8 cellular contexts compared by ENCODE assay signal in the genomic region with DNA sequence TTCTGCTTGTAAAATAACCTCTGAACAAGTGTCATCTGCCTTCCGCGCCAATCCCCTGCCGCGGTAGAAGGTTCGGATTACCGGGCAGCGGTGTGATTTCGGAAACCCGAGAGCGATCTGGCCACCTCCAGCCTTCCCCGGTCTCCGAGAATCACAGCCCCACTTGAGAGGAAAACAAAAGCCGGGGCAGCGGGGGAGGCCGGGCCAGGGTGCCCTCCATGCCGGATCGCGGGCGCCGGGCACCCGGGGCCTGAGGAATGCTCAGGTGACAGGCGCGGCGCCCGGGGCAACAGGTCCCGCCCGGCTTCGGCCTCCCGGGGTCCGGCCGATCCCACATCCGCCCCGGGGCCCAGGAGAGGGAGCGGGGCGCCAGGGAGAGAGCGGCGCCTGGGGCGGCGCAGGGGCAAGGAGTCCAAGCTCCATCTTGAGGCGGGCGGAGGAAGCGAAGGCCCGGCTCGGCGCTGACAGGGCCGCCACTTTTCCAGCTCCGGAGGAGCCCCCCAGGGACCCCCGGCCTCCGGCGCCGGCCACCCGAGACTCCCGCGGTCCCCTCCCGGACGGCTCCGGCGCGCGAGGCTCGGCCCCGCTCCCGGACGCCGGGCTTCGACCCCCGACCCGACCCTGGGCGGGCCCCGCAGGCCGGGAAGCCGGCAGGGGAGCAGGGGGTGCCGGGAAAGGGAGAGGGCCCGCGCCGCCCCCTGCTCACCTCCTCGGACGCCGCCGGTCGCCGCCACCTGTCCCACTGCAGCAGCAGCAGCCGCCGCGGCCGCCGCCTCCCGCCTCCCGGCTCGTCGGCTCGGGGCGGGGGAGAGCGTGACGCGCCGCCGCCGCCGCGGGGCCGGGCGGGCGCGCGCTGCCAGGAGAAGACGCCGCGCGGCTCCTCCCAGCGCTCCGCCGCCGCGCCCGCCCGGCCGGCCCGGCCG. TPM values are rescaled to one million over a fixed set of nuclear protein-coding genes. Genes with fewer than 3 reads are reported as not detected.
A peak's percentile ranks its signal among the peaks of the same experiment; 100 is the strongest.
DNase-seq lines count a peak whose midpoint lies in the region; ATAC-seq, FAIRE-seq and TF ChIP-seq lines count a peak whose summit lies in the region.

A gene (minus strand): TSS at position 855 of the 923 bp plus-strand sequence. CDS start 42,217 bp downstream, outside the sequence.

- peak; percentile 39 for FAIRE-seq in GM19239 (lab: Jason Lieb, UNC)
- no peak for FAIRE-seq in frontal cortex (lab: Jason Lieb, UNC)

- peaks cover 10% of the 10 kb centered on the region for H3K36me3 Mint-ChIP-seq in CD4-positive, alpha-beta T cell (ENCODE audit: low read depth)

- POLR2A ChIA-PET in CD4-positive, alpha-beta T cell (lab: Charles Lee), result interaction anchor here (0.6 to 3.5 kb wide), 8 partner anchors 9 to 352 kb away, joined by 3 to 22 read pairs (median 6); a partner anchor contains a TSS

- WGBS in transverse colon (ENCODE audit: low coverage in 1 of 2), 2 donors, result 1% methylated on average over 25 of the region's 120 CpGs; no CpG with 5 or more reads in 1 of the 2 donors

- peak; percentile 34 to 69 (median 46) for DNase-seq in CD4-positive, alpha-beta T cell
- DNase-seq in GM19239 (ENCODE audit: insufficient read length, low spot score), result peak; percentile 58
- DNase-seq in RKO (ENCODE audit: low spot score), result peak; percentile 67
- peak; percentile 31 for DNase-seq in activated gamma-delta T cell treated with anti-CD3 and anti-CD28 coated beads, Interleukin-2, amount 50 U/mL, for 16 hours (ENCODE audit: low read depth)
- peak in 1 of 2 donors; percentile 71 for DNase-seq in frontal cortex (ENCODE audit: low spot score in 2 of 2)
- DNase-seq in transverse colon, result peak; percentile 70

- peaks cover 36% of the 10 kb centered on the region for H3K4me1 Mint-ChIP-seq in CD4-positive, alpha-beta T cell (ENCODE audit: low read depth)

- TF ChIP-seq POLR2A in transverse colon (IDR thresholded peaks at IDR 0.05), result peak; percentile 40

- TF ChIP-seq CTCF in CD4-positive, alpha-beta T cell (IDR thresholded peaks at IDR 0.05), result peak; percentile 55
- TF ChIP-seq CTCF in neutrophil (IDR thresholded peaks at IDR 0.05), result peak; percentile 63
- peak in 4 of 5 experiments; percentile 26 to 48 (median 39) for TF ChIP-seq CTCF in transverse colon (IDR thresholded peaks at IDR 0.05)

- no peaks in the 10 kb centered on the region for H3K9me3 ChIP-seq in CD4-positive, alpha-beta T cell (ENCODE audit: control insufficient read depth, low read length)
- H3K9me3 ChIP-seq in neutrophil (no peaks in the 10 kb centered on the region), transverse colon (no peaks in the 10 kb centered on the region)

- no peaks in the 10 kb centered on the region for H3K9me3 Mint-ChIP-seq in CD4-positive, alpha-beta T cell

- no peak for TF ChIP-seq EP300 in transverse colon (IDR thresholded peaks at IDR 0.05; ENCODE audit: low read depth)

- H3K27me3 Mint-ChIP-seq in CD4-positive, alpha-beta T cell, result no peaks in the 10 kb centered on the region

- H3K36me3 ChIP-seq in neutrophil, result no peaks in the 10 kb centered on the region
- no peaks in the 10 kb centered on the region for H3K36me3 ChIP-seq in transverse colon

- ATAC-seq in CD4-positive, alpha-beta T cell (ENCODE audit: poor library complexity), result peak; percentile 76
- ATAC-seq in HG03520 (IDR thresholded peaks at IDR 0.05; ENCODE audit: unreplicated experiment), result peak; percentile 52

- peak within 1 kb of the TSS; percentile 50 for H3K27ac ChIP-seq in CD4-positive, alpha-beta T cell (ENCODE audit: low read depth, low read length)
- H3K27ac ChIP-seq in neutrophil (peak within 1 kb of the TSS; percentile 93), transverse colon (peak within 1 kb of the TSS; percentile 97 to 100 (median 100))

- intact Hi-C loops in CD4-positive, alpha-beta T cell (cut with DNase I, micrococcal nuclease), result loop anchor here (1.0 to 5.0 kb wide), 3 partner anchors 21 to 45 kb away; no protein-coding TSS in a partner anchor
- intact Hi-C loops in transverse colon (cut with DNase I; ENCODE audit: low total_unique reads), result no loop called here

- CTCF ChIA-PET in CD4-positive, alpha-beta T cell (lab: Charles Lee), result interaction anchor here (0.7 to 2.2 kb wide), 6 partner anchors 10 to 79 kb away, joined by 3 to 20 read pairs (median 6); a partner anchor contains a TSS

- peak within 1 kb of the TSS; percentile 86 for H3K27ac Mint-ChIP-seq in CD4-positive, alpha-beta T cell

- in situ Hi-C loops in transverse colon (cut with MboI; ENCODE audit: low pct_ligation_motif_present in 1 of 4, low pct_unique_long_range_greater_than_20kb in 1 of 4, low sequenced_read_pairs in 3 of 4), result no loop called here

- peak within 1 kb of the TSS; percentile 89 to 91 for H3K4me3 ChIP-seq in neutrophil (ENCODE audit: low read depth in 1 of 2, low read length in 1 of 2)
- peak within 1 kb of the TSS; percentile 80 to 100 (median 98) for H3K4me3 ChIP-seq in transverse colon

- no peaks in the 10 kb centered on the region for H3K27me3 ChIP-seq in CD4-positive, alpha-beta T cell (ENCODE audit: control insufficient read depth, insufficient read depth, low read length)
- H3K27me3 ChIP-seq in neutrophil, result peaks cover 15% of the 10 kb centered on the region
- no peaks in the 10 kb centered on the region for H3K27me3 ChIP-seq in transverse colon

- H3K4me1 ChIP-seq in neutrophil (ENCODE audit: control insufficient read depth in 1 of 2, insufficient read depth in 1 of 2, low read depth in 1 of 2, low read length in 1 of 2), result peaks cover 25 to 27% of the 10 kb centered on the region in 2 experiments
- H3K4me1 ChIP-seq in transverse colon, result peaks cover 21 to 47% (median 36%) of the 10 kb centered on the region in 4 donors

- peak within 1 kb of the TSS; percentile 96 for H3K4me3 Mint-ChIP-seq in CD4-positive, alpha-beta T cell

RNA-seq across cellular contexts. Expression of the gene that starts here (rescaled TPM):
- 10 to 100 TPM; 52.0 to 54.9 TPM for total RNA-seq in CD4-positive, alpha-beta T cell
- total RNA-seq in frontal cortex, result 72.2 TPM
- 100 to 1,000 TPM in 1 of 4 donors, 10 to 100 TPM in 3; 49.2 to 111 (median 88.6) TPM for total RNA-seq in transverse colon
